In the genomic region with DNA sequence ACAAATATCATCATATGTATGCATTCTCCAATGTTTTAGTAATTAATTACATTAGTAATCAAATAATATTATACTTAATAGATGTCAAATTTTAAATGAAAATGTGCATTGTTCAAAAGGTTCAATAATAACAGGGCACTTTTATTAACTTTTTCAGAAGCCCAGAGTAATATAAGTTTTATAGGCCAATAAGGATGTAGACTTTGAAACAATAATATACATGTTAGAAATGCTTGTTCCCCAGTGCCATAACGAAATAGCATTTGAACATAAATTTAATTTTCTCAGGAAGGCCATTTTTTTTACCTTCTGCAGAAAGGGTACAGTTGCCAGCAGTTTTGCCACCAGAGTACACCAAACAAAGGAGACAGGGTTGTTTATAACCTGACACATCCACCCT, we compare ENCODE assay signal across 19 cellular contexts.
A peak's percentile ranks its signal among the peaks of the same experiment; 100 is the strongest.
DNase-seq lines count a peak whose midpoint lies in the region; ATAC-seq, FAIRE-seq and TF ChIP-seq lines count a peak whose summit lies in the region.
"Had no signal": no experiment of that assay in that cellular context is flagged by ENCODE, and none has a peak within 500 bp of the region (broad histone marks: within the 10 kb centered on the region; RNA-seq: fewer than 3 reads in every experiment).

No MANE protein-coding gene starts in this region.

- H3K4me3 ChIP-seq in mucosa of descending colon (no peak overlapping the region), small intestine (ENCODE audit: low read depth in 1 of 2, low read length in 2 of 2) (no peak overlapping the region), lower leg skin (ENCODE audit: low read depth, poor library complexity, severe bottlenecking) (no peak overlapping the region)
- H3K4me3 ChIP-seq: A549, GM12878, GM23248 had no signal

- DNase-seq in mucosa of descending colon (no peak), small intestine (peak; percentile 7), lower leg skin (ENCODE audit: low spot score in 2 of 2) (no peak), AG20443 (ENCODE audit: low spot score) (no peak), NCI-H526 treated with DMSO at 0.1 percent for 48 hours (lab: John Stamatoyannopoulos, UW) (no peak)
- DNase-seq: 8988T; ACHN; C1 segment of cervical spinal cord; Calu3; CD4-positive, alpha-beta memory T cell; COR-L47; DMS79 treated with DMSO at 0.1 percent for 48 hours; GM23248; H9 had no signal

- H3K9me3 ChIP-seq in mucosa of descending colon (no peaks in the 10 kb centered on the region), small intestine (ENCODE audit: control insufficient read depth, low read depth) (no peaks in the 10 kb centered on the region)
- H3K9me3 ChIP-seq: A549 had no signal

- FAIRE-seq in colon (lab: Jason Lieb, UNC): peak; percentile 87
- FAIRE-seq in small intestine (lab: Jason Lieb, UNC): peak; percentile 30
- FAIRE-seq: A549, GM12878, GM19239 had no signal

- ATAC-seq in mucosa of descending colon: peak; percentile 71
- ATAC-seq: A549, GM12878, HCT116 had no signal

- TF ChIP-seq CTCF in mucosa of descending colon (IDR thresholded peaks at IDR 0.05): no peak
- no peak for TF ChIP-seq CTCF in lower leg skin (IDR thresholded peaks at IDR 0.05)

- 2 to 51% (median 16%) methylated on average over 1 of the region's 1 CpG for WGBS in small intestine, 3 donors
- 91 to 92% methylated on average over 1 of the region's 1 CpG for WGBS in lower leg skin, 2 donors

- H3K36me3 ChIP-seq in mucosa of descending colon (ENCODE audit: low read depth) (no peaks in the 10 kb centered on the region), small intestine (ENCODE audit: control insufficient read depth in 2 of 2, insufficient read depth in 2 of 2, low read length in 2 of 2) (no peaks in the 10 kb centered on the region)

- H3K27me3 ChIP-seq in small intestine (ENCODE audit: control insufficient read depth in 2 of 2, insufficient read depth in 2 of 2, low read length in 2 of 2): no peaks in the 10 kb centered on the region

- peaks cover 13% of the 10 kb centered on the region for H3K4me1 ChIP-seq in mucosa of descending colon (ENCODE audit: low read depth)
- peaks cover 0 to 3% of the 10 kb centered on the region in 2 donors for H3K4me1 ChIP-seq in small intestine (ENCODE audit: control insufficient read depth in 2 of 2, insufficient read depth in 1 of 2, low read depth in 1 of 2, low read length in 1 of 2)

- TF ChIP-seq POLR2A in lower leg skin (IDR thresholded peaks at IDR 0.05): no peak

- intact Hi-C loops in mucosa of descending colon (cut with DNase I, micrococcal nuclease) (no loop called here), lower leg skin (cut with DNase I; ENCODE audit: low total_unique reads) (no loop called here)

- H3K27ac ChIP-seq in small intestine (ENCODE audit: low read depth in 1 of 2, low read length in 1 of 2): peak overlapping the region in 1 of 2 donors; percentile 38
- H3K27ac ChIP-seq: A549, GM23248 had no signal
